Comparison of ENCODE assay signal across 12 cellular contexts in genomic region chr19:29677001-29677781, GRCh38. TPM values are rescaled to one million over a fixed set of nuclear protein-coding genes. Genes with fewer than 3 reads are reported as not detected.
DNase-seq lines count a peak whose midpoint lies in the region; ATAC-seq and TF ChIP-seq lines count a peak whose summit lies in the region.
"Had no signal": no experiment of that assay in that cellular context is flagged by ENCODE, and none has a peak within 500 bp of the region (broad histone marks: within the 10 kb centered on the region; RNA-seq: fewer than 3 reads in every experiment).

No MANE protein-coding gene starts in this region.

- TF ChIP-seq CTCF in GM12872 (IDR thresholded peaks at IDR 0.05; ENCODE audit: insufficient read depth, low read depth, low read length) (0 out of 3 replicates have a peak, but pooled peaks have one; percentile 21), Loucy (conservative IDR thresholded peaks at IDR 0.05; ENCODE audit: low read length) (peak; percentile 18; the same call in 1 of the 2 replicates), gastroesophageal sphincter (IDR thresholded peaks at IDR 0.05) (no peak), sigmoid colon (IDR thresholded peaks at IDR 0.05) (no peak)

- peak overlapping the region in 3 of 4 donors; percentile 55 to 82 (median 75) for H3K27ac ChIP-seq in gastroesophageal sphincter
- H3K27ac ChIP-seq in sigmoid colon = peak overlapping the region; percentile 58 to 75 (median 70)
- H3K27ac ChIP-seq: neural progenitor cell had no signal

- H3K4me2 ChIP-seq in Loucy (ENCODE audit: low read depth, low read length, poor library complexity, severe bottlenecking) = no peak overlapping the region
- H3K4me2 ChIP-seq: neural progenitor cell had no signal

- H3K9me3 ChIP-seq in Loucy (ENCODE audit: insufficient read depth, low read depth, low read length) = no peaks in the 10 kb centered on the region
- no peaks in the 10 kb centered on the region for H3K9me3 ChIP-seq in gastroesophageal sphincter
- no peaks in the 10 kb centered on the region for H3K9me3 ChIP-seq in sigmoid colon

- DNase-seq in sigmoid colon (peak; percentile 58), NCI-H1048 (lab: John Stamatoyannopoulos, UW) (no peak), C1 segment of cervical spinal cord (lab: John Stamatoyannopoulos, UW) (no peak), NCI-H2196 treated with DMSO at 0.1 percent for 48 hours (lab: John Stamatoyannopoulos, UW; ENCODE audit: unreplicated experiment) (no peak)
- DNase-seq: DMS79, MV-4-11, T1000 had no signal

- H2AFZ ChIP-seq in Loucy (ENCODE audit: low read length) = no peak overlapping the region
- H2AFZ ChIP-seq: neural progenitor cell had no signal

- no peak overlapping the region for H3K4me3 ChIP-seq in Loucy (ENCODE audit: low read length, poor library complexity, severe bottlenecking)
- no peak overlapping the region for H3K4me3 ChIP-seq in gastroesophageal sphincter
- H3K4me3 ChIP-seq in sigmoid colon = no peak overlapping the region
- H3K4me3 ChIP-seq: neural progenitor cell had no signal

- 82 to 100% methylated on average over 1 to 3 of the region's 23 CpGs for WGBS in gastroesophageal sphincter (ENCODE audit: low coverage in 1 of 2), 2 donors
- WGBS in sigmoid colon, 2 donors = 86 to 90% methylated on average over 23 of the region's 23 CpGs

- no peaks in the 10 kb centered on the region for H4K20me1 ChIP-seq in Loucy (ENCODE audit: insufficient read depth, low read length, poor library complexity, severe bottlenecking)

- peaks cover 27% of the 10 kb centered on the region; the same call in 1 of the 2 replicates for H3K36me3 ChIP-seq in Loucy (ENCODE audit: insufficient read depth, low read length)
- H3K36me3 ChIP-seq in gastroesophageal sphincter = peaks cover 0 to 53% of the 10 kb centered on the region in 2 donors
- peaks cover 15 to 40% (median 27%) of the 10 kb centered on the region in 4 donors for H3K36me3 ChIP-seq in sigmoid colon
- H3K36me3 ChIP-seq: neural progenitor cell had no signal

- ATAC-seq in gastroesophageal sphincter (no peak), HG03159 (IDR thresholded peaks at IDR 0.05; ENCODE audit: unreplicated experiment) (no peak)

- no peak overlapping the region for H3K9ac ChIP-seq in Loucy (ENCODE audit: low read depth, low read length, poor library complexity, severe bottlenecking)
- H3K9ac ChIP-seq: neural progenitor cell had no signal

- H3F3A ChIP-seq in Loucy (ENCODE audit: low read depth) = no peaks in the 10 kb centered on the region

- H3K27me3 ChIP-seq in Loucy (ENCODE audit: insufficient read depth, low read length, poor library complexity, severe bottlenecking) = no peaks in the 10 kb centered on the region
- H3K27me3 ChIP-seq in gastroesophageal sphincter = no peaks in the 10 kb centered on the region
- H3K27me3 ChIP-seq in sigmoid colon = no peaks in the 10 kb centered on the region
- H3K27me3 ChIP-seq: neural progenitor cell had no signal

- H3K79me2 ChIP-seq in Loucy (ENCODE audit: insufficient read depth, low read length) = peaks cover 28% of the 10 kb centered on the region; the same call in 1 of the 2 replicates

- intact Hi-C loops in sigmoid colon (cut with DNase I) = no loop called here

- TF ChIP-seq POLR2A in gastroesophageal sphincter (IDR thresholded peaks at IDR 0.05) (no peak), sigmoid colon (IDR thresholded peaks at IDR 0.05) (no peak)

- no peaks in the 10 kb centered on the region for H3K9me2 ChIP-seq in Loucy (replicated peaks; ENCODE audit: low read depth, low read length)

- TF ChIP-seq EP300 in gastroesophageal sphincter (IDR thresholded peaks at IDR 0.05) (no peak), sigmoid colon (IDR thresholded peaks at IDR 0.05) (no peak)

- H3K4me1 ChIP-seq in Loucy (ENCODE audit: insufficient read depth, low read length, poor library complexity, severe bottlenecking) (peaks cover 41% of the 10 kb centered on the region), gastroesophageal sphincter (peaks cover 0 to 97% (median 55%) of the 10 kb centered on the region in 3 donors), sigmoid colon (peaks cover 0 to 68% (median 50%) of the 10 kb centered on the region in 4 donors)

RNA-seq across cellular contexts. Expression of gene PLEKHF1, which starts 11.9 kb away (rescaled TPM):
- total RNA-seq in gastroesophageal sphincter (10 to 100 TPM; 28.6 to 49.1 (median 38.8) TPM), sigmoid colon (10 to 100 TPM; 19.4 to 34.6 (median 22.6) TPM)
- polyA plus RNA-seq in sigmoid colon = 10 to 100 TPM in 1 of 3 donors, 1 to 10 TPM in 2; 1.2 to 13.0 (median 6.0) TPM

RNA-seq across cellular contexts. Expression of gene C19orf12, which starts 37.9 kb away (rescaled TPM):
- total RNA-seq in gastroesophageal sphincter (10 to 100 TPM; 37.6 to 62.1 (median 49.7) TPM), sigmoid colon (10 to 100 TPM; 32.1 to 36.0 (median 34.2) TPM)
- 10 to 100 TPM; 13.2 to 19.1 (median 16.0) TPM for polyA plus RNA-seq in sigmoid colon

Comparison
In these comparisons a context has a peak if more than half of its experiments do, and no peak if none do; other contexts are left out.
1. CTCF ChIP-seq: peak in GM12872 (single experiment) and Loucy (single experiment); none in gastroesophageal sphincter (0 of 4) and sigmoid colon (0 of 4).